Comparison of ENCODE assay signal across 7 cellular contexts in the genomic region with DNA sequence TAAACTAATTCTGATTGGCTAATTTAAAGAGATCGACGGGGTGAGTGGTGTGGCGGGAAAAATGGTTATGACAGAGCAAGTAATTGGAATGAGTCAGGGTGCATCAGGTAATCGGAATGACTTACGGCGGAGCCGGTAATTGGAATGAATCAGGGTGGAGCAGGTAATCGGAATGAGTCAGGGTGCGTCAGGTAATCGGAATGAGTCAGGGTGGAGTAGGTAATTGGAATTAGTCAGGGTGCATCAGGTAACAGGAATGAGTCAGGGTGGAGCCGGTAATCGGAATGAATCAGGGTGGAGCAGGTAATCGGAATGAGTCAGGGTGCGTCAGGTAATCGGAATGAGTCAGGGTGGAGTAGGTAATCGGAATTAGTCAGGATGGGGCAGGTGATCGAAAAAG. TPM values are rescaled to one million over a fixed set of nuclear protein-coding genes. Genes with fewer than 3 reads are reported as not detected.
DNase-seq lines count a peak whose midpoint lies in the region; FAIRE-seq and TF ChIP-seq lines count a peak whose summit lies in the region.
"Not testable (repeated sequence)": the region's sequence is repeated elsewhere in the genome, so short reads cannot be mapped to it uniquely, and the experiment has no call there.

No MANE protein-coding gene starts in this region.

- not testable (repeated sequence) for H2AFZ ChIP-seq in PC-9

- not testable (repeated sequence) for H3K79me2 ChIP-seq in PC-9 (ENCODE audit: low read depth)

- intact Hi-C loops in PC-9 (cut with micrococcal nuclease; ENCODE audit: unreplicated experiment); activated CD4-positive, alpha-beta memory T cell treated with anti-CD3 and anti-CD28 coated beads for 36 hours (cut with micrococcal nuclease): not testable (repeated sequence)

- not testable (repeated sequence) for H3K27ac Mint-ChIP-seq in activated CD4-positive, alpha-beta memory T cell treated with anti-CD3 and anti-CD28 coated beads for 36 hours

- CTCF ChIA-PET in HEK293 (lab: Yijun Ruan, JAX); PC-9 (lab: Charles Lee): not testable (repeated sequence)
- CTCF ChIA-PET in activated CD4-positive, alpha-beta memory T cell treated with anti-CD3 and anti-CD28 coated beads for 36 hours (lab: Charles Lee) = interaction anchor here (1.2 kb wide), 1 partner anchor 296 kb away, joined by 3 read pairs; no protein-coding TSS in a partner anchor

- not testable (repeated sequence) for H3K4me3 ChIP-seq in HEK293 (ENCODE audit: low read depth, low read length); PC-9

- not testable (repeated sequence) for H3K9me3 ChIP-seq in HEK293 (ENCODE audit: control insufficient read depth, insufficient read depth, low read depth, low read length); PC-9 (ENCODE audit: insufficient read depth, low read depth)

- H3K9me2 ChIP-seq in PC-9 (ENCODE audit: insufficient read depth) = not testable (repeated sequence)

- not testable (repeated sequence) for H3K36me3 ChIP-seq in HEK293 (ENCODE audit: control insufficient read depth in 2 of 2, insufficient read depth in 1 of 2, low read length in 2 of 2); PC-9 (ENCODE audit: low read depth)

- not testable (repeated sequence) for H3K36me3 Mint-ChIP-seq in activated CD4-positive, alpha-beta memory T cell treated with anti-CD3 and anti-CD28 coated beads for 36 hours

- not testable (repeated sequence) for TF ChIP-seq CTCF in HEK293 (tag by site-specific recombination; IDR thresholded peaks at IDR 0.05); PC-9 (conservative IDR thresholded peaks at IDR 0.05)

- H3K4me3 Mint-ChIP-seq in activated CD4-positive, alpha-beta memory T cell treated with anti-CD3 and anti-CD28 coated beads for 36 hours = not testable (repeated sequence)

- DNase-seq in ELF-1 (ENCODE audit: low read depth, low spot score) (peak; percentile 29), NCI-H2227 (lab: John Stamatoyannopoulos, UW; ENCODE audit: unreplicated experiment) (peak; percentile 34), PC-9 (peak in 1 of 2 experiments; percentile 54), islet precursor cell (peak; percentile 73), urothelium cell line (ENCODE audit: low spot score) (peak; percentile 16)
- peak; percentile 28 for DNase-seq in activated CD4-positive, alpha-beta memory T cell treated with anti-CD3 and anti-CD28 coated beads for 36 hours

- POLR2A ChIA-PET in HEK293 (lab: Yijun Ruan, JAX); PC-9 (lab: Charles Lee; ENCODE audit: unreplicated experiment); activated CD4-positive, alpha-beta memory T cell treated with anti-CD3 and anti-CD28 coated beads for 36 hours (lab: Charles Lee): not testable (repeated sequence)

- not testable (repeated sequence) for H3K4me2 ChIP-seq in PC-9

- H3F3A ChIP-seq in PC-9 (ENCODE audit: insufficient read depth, low read depth) = peaks cover 33% of the 10 kb centered on the region

- not testable (repeated sequence) for H3K27me3 ChIP-seq in PC-9 (ENCODE audit: insufficient read depth, low read depth)

- H3K4me1 Mint-ChIP-seq in activated CD4-positive, alpha-beta memory T cell treated with anti-CD3 and anti-CD28 coated beads for 36 hours (ENCODE audit: low read depth) = not testable (repeated sequence)

- H3K4me1 ChIP-seq in HEK293 (ENCODE audit: control insufficient read depth, insufficient read depth, low read length); PC-9 (replicated peaks; ENCODE audit: insufficient read depth): not testable (repeated sequence)

- not testable (repeated sequence) for BruUV-seq in PC-9 (replicated peaks; lab: Mats Ljungman, UMichigan)

- H3K27ac ChIP-seq in HEK293 (ENCODE audit: extremely low read depth, low read depth, low read length) = not testable (repeated sequence)
- H3K27ac ChIP-seq in PC-9 = peak overlapping the region; percentile 75

- not testable (repeated sequence) for H3K9me3 Mint-ChIP-seq in activated CD4-positive, alpha-beta memory T cell treated with anti-CD3 and anti-CD28 coated beads for 36 hours

- H3K27me3 Mint-ChIP-seq in activated CD4-positive, alpha-beta memory T cell treated with anti-CD3 and anti-CD28 coated beads for 36 hours = not testable (repeated sequence)

- H4K20me1 ChIP-seq in PC-9 (ENCODE audit: insufficient read depth) = not testable (repeated sequence)

- peak; percentile 80 for FAIRE-seq in urothelium cell line (lab: Jason Lieb, UNC)

TF ChIP-seq in HEK293, 187 proteins besides CTCF, POLR2A, EP300 and RAD21:
- TF ChIP-seq, protein P1, sequence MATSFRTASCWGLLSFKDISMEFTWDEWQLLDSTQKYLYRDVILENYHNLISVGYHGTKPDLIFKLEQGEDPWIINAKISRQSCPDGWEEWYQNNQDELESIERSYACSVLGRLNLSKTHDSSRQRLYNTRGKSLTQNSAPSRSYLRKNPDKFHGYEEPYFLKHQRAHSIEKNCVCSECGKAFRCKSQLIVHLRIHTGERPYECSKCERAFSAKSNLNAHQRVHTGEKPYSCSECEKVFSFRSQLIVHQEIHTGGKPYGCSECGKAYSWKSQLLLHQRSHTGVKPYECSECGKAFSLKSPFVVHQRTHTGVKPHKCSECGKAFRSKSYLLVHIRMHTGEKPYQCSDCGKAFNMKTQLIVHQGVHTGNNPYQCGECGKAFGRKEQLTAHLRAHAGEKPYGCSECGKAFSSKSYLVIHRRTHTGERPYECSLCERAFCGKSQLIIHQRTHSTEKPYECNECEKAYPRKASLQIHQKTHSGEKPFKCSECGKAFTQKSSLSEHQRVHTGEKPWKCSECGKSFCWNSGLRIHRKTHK (tag by site-specific recombination; IDR thresholded peaks at IDR 0.05) = 0 out of 2 replicates have a peak, but pooled peaks have one; percentile 18
- TF ChIP-seq, protein P2, sequence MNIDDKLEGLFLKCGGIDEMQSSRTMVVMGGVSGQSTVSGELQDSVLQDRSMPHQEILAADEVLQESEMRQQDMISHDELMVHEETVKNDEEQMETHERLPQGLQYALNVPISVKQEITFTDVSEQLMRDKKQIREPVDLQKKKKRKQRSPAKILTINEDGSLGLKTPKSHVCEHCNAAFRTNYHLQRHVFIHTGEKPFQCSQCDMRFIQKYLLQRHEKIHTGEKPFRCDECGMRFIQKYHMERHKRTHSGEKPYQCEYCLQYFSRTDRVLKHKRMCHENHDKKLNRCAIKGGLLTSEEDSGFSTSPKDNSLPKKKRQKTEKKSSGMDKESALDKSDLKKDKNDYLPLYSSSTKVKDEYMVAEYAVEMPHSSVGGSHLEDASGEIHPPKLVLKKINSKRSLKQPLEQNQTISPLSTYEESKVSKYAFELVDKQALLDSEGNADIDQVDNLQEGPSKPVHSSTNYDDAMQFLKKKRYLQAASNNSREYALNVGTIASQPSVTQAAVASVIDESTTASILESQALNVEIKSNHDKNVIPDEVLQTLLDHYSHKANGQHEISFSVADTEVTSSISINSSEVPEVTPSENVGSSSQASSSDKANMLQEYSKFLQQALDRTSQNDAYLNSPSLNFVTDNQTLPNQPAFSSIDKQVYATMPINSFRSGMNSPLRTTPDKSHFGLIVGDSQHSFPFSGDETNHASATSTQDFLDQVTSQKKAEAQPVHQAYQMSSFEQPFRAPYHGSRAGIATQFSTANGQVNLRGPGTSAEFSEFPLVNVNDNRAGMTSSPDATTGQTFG (tag by site-specific recombination; IDR thresholded peaks at IDR 0.05; ENCODE audit: borderline replicate concordance) = 0 out of 2 replicates have a peak, but pooled peaks have one; percentile 40
- TF ChIP-seq SCRT2 (tag by site-specific recombination; IDR thresholded peaks at IDR 0.05) (peak; percentile 30; the same call in 1 of the 2 replicates), SP3 (tag by site-specific recombination; IDR thresholded peaks at IDR 0.05) (peak; percentile 42), KLF1 (tag by site-specific recombination; IDR thresholded peaks at IDR 0.05) (peak; percentile 68), ZNF169 (tag by site-specific recombination; IDR thresholded peaks at IDR 0.05) (peak; percentile 69; the same call in 1 of the 2 replicates), ZNF223 (tag by site-specific recombination; IDR thresholded peaks at IDR 0.05) (peak; percentile 62; the same call in 1 of the 2 replicates), SETDB1 (IDR thresholded peaks at IDR 0.05; ENCODE audit: insufficient read length, low read length) (peak; percentile 47)

RNA-seq across cellular contexts. Expression of a gene that starts 32.1 kb away (rescaled TPM):
- total RNA-seq in PC-9 (2021) = 0.40 and 0.79 TPM in 2 replicates
- total RNA-seq in activated CD4-positive, alpha-beta memory T cell treated with anti-CD3 and anti-CD28 coated beads for 36 hours = under 1 TPM in 1 of 2 experiments, not detected in 1; 0.10 TPM
